In the genomic region with DNA sequence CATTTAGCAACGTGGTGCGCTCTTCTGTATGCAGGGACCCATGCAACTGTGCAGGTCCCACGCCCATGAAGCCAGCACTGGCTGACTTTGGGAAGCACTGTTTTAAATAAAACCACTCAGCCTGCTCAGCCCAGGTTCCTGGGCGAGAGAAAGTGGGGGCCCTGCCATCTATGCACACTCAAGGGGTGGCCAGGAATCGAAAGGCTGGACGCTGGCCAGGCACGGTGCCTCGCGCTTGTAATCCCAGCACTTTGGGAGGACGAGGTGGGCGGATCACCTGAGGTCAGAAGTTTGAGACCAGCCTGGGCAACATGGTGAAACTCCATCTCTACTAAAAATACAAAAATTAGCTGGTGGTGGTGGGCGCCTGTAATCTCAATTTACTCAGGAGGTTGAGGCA, we compare ENCODE assay signal across 31 cellular contexts.
"Had no signal": no experiment of that assay in that cellular context is flagged by ENCODE, and none has a peak within 500 bp of the region (broad histone marks: within the 10 kb centered on the region; RNA-seq: fewer than 3 reads in every experiment).

No MANE protein-coding gene starts in this region.

- H3K36me3 ChIP-seq: ascending aorta, breast epithelium, cardiac muscle cell, colonic mucosa, esophagus squamous epithelium, gastroesophageal sphincter, WERI-Rb-1 had no signal

- H3K4me3 ChIP-seq: ascending aorta, cardiac muscle cell, colonic mucosa, esophagus squamous epithelium, gastroesophageal sphincter had no signal

- DNase-seq: activated B cell treated with CpG ODN at 0.5 μM for 24 hours; activated CD4-positive, alpha-beta T cell treated with anti-CD3 and anti-CD28 coated beads for 48 hours; activated CD4-positive, alpha-beta T cell treated with anti-CD3 and anti-CD28 coated beads, Interleukin-2, amount 50 U/mL, for 1 hour; activated CD4-positive, alpha-beta T cell treated with anti-CD3 and anti-CD28 coated beads, Interleukin-2, amount 50 U/mL, for 48 hours; activated CD8-positive, alpha-beta memory T cell treated with anti-CD3 and anti-CD28 coated beads for 24 hours; activated CD8-positive, alpha-beta T cell treated with anti-CD3 and anti-CD28 coated beads for 36 hours; activated effector memory CD4-positive, alpha-beta T cell treated with anti-CD3 and anti-CD28 coated beads, Interleukin-2, amount 50 U/mL, for 16 hours; activated naive CD4-positive, alpha-beta T cell treated with anti-CD3 and anti-CD28 coated beads, Interleukin-2, amount 10 ng/mL, durations not matched to agents 7 days and 5 days; activated naive CD8-positive, alpha-beta T cell treated with anti-CD3 and anti-CD28 coated beads, Interleukin-2, amount 10 ng/mL, durations not matched to agents 7 days and 5 days; activated T-cell treated with anti-CD3 and anti-CD28 coated beads, Interleukin-2, amount 50 U/mL, for 4 hours; central memory CD4-positive, alpha-beta T cell; cerebellar nuclear complex; colonic mucosa; effector CD8-positive, alpha-beta T cell; esophagus squamous epithelium; foreskin melanocyte; T-helper 1 cell; T-helper 17 cell; T1000; WERI-Rb-1 had no signal

- H3K4me1 Mint-ChIP-seq: activated B cell treated with CpG ODN at 0.5 μM for 24 hours; activated naive CD4-positive, alpha-beta T cell treated with anti-CD3 and anti-CD28 coated beads, Interleukin-2, amount 10 ng/mL, durations not matched to agents 7 days and 5 days; activated naive CD8-positive, alpha-beta T cell treated with anti-CD3 and anti-CD28 coated beads, Interleukin-2, amount 10 ng/mL, durations not matched to agents 7 days and 5 days; T-helper 17 cell had no signal

- ATAC-seq: activated CD4-positive, CD25-positive, alpha-beta regulatory T cell treated with anti-CD3 and anti-CD28 coated beads, Interleukin-2, amount 50 U/mL, for 24 hours; activated CD8-positive, alpha-beta T cell treated with anti-CD3 and anti-CD28 coated beads for 36 hours; activated naive CD4-positive, alpha-beta T cell treated with anti-CD3 and anti-CD28 coated beads, Interleukin-2, amount 50 U/mL, for 72 hours; activated T-cell treated with anti-CD3 and anti-CD28 coated beads, Interleukin-2, amount 50 U/mL, for 4 hours; gastroesophageal sphincter; T-helper 17 cell had no signal

- H3K27me3 ChIP-seq: ascending aorta, breast epithelium, cardiac muscle cell, colonic mucosa, esophagus squamous epithelium had no signal

- H3K4me1 ChIP-seq: ascending aorta, breast epithelium, colonic mucosa, gastroesophageal sphincter had no signal

- H3K27me3 Mint-ChIP-seq: activated B cell treated with CpG ODN at 0.5 μM for 24 hours; activated naive CD4-positive, alpha-beta T cell treated with anti-CD3 and anti-CD28 coated beads, Interleukin-2, amount 10 ng/mL, durations not matched to agents 7 days and 5 days; activated naive CD8-positive, alpha-beta T cell treated with anti-CD3 and anti-CD28 coated beads, Interleukin-2, amount 10 ng/mL, durations not matched to agents 7 days and 5 days; T-helper 17 cell had no signal

- H3K9me3 ChIP-seq: ascending aorta, colonic mucosa, esophagus squamous epithelium had no signal

- H3K27ac Mint-ChIP-seq: activated B cell treated with CpG ODN at 0.5 μM for 24 hours; activated CD8-positive, alpha-beta T cell treated with anti-CD3 and anti-CD28 coated beads for 36 hours; activated naive CD4-positive, alpha-beta T cell treated with anti-CD3 and anti-CD28 coated beads, Interleukin-2, amount 10 ng/mL, durations not matched to agents 7 days and 5 days; activated naive CD4-positive, alpha-beta T cell treated with anti-CD3 and anti-CD28 coated beads, Interleukin-2, amount 50 U/mL, for 72 hours; activated naive CD8-positive, alpha-beta T cell treated with anti-CD3 and anti-CD28 coated beads, Interleukin-2, amount 10 ng/mL, durations not matched to agents 7 days and 5 days; activated T-helper 1 cell treated with anti-CD3 and anti-CD28 coated beads, Interleukin-12 subunit alpha, Interleukin-12 subunit beta, Interleukin-2, Interleukin-4 antibody, amounts not matched to agents 30 ng/mL and 10 ng/mL and 1 ng/mL, durations not matched to agents 14 hours and 24 hours and 36 hours; activated T-helper 2 cell treated with anti-CD3 and anti-CD28 coated beads, Interferon-gamma antibody, Interleukin-2, Interleukin-4, amounts not matched to agents 10 μg/mL and 5 μg/mL and 100 μg/mL, durations not matched to agents 14 hours and 24 hours and 36 hours; T-helper 17 cell; T-helper 2 cell treated with Interferon-gamma antibody and Interleukin-4, amounts not matched to agents 5 μg/mL and 100 μg/mL, for 36 hours had no signal

- H3K27ac ChIP-seq: ascending aorta, cardiac muscle cell, colonic mucosa, epithelial cell of prostate, esophagus squamous epithelium, gastroesophageal sphincter, WERI-Rb-1 had no signal

- H3K4me3 Mint-ChIP-seq: activated B cell treated with CpG ODN at 0.5 μM for 24 hours; activated CD8-positive, alpha-beta T cell treated with anti-CD3 and anti-CD28 coated beads for 36 hours; activated naive CD4-positive, alpha-beta T cell treated with anti-CD3 and anti-CD28 coated beads, Interleukin-2, amount 10 ng/mL, durations not matched to agents 7 days and 5 days; activated naive CD8-positive, alpha-beta T cell treated with anti-CD3 and anti-CD28 coated beads, Interleukin-2, amount 10 ng/mL, durations not matched to agents 7 days and 5 days; activated T-cell treated with anti-CD3 and anti-CD28 coated beads, Interleukin-2, amount 50 U/mL, for 4 hours; activated T-helper 1 cell treated with anti-CD3 and anti-CD28 coated beads, Interleukin-12 subunit alpha, Interleukin-12 subunit beta, Interleukin-2, Interleukin-4 antibody, amounts not matched to agents 30 ng/mL and 10 ng/mL and 1 ng/mL, durations not matched to agents 14 hours and 24 hours and 36 hours; brain; T-helper 17 cell; T-helper 2 cell treated with Interferon-gamma antibody and Interleukin-4, amounts not matched to agents 5 μg/mL and 100 μg/mL, for 36 hours had no signal

- H3K36me3 Mint-ChIP-seq: activated naive CD4-positive, alpha-beta T cell treated with anti-CD3 and anti-CD28 coated beads, Interleukin-2, amount 10 ng/mL, durations not matched to agents 7 days and 5 days; activated naive CD8-positive, alpha-beta T cell treated with anti-CD3 and anti-CD28 coated beads, Interleukin-2, amount 10 ng/mL, durations not matched to agents 7 days and 5 days; brain had no signal
